15 cellular contexts compared by ENCODE assay signal in genomic region chr16:50216231-50216630, GRCh38. TPM values are rescaled to one million over a fixed set of nuclear protein-coding genes. Genes with fewer than 3 reads are reported as not detected.
DNase-seq lines count a peak whose midpoint lies in the region; ATAC-seq and TF ChIP-seq lines count a peak whose summit lies in the region.
"Had no signal": no experiment of that assay in that cellular context is flagged by ENCODE, and none has a peak within 500 bp of the region (broad histone marks: within the 10 kb centered on the region; RNA-seq: fewer than 3 reads in every experiment).

No MANE protein-coding gene starts in this region.

- H3K9me3 ChIP-seq in thyroid gland, result no peaks in the 10 kb centered on the region
- H3K9me3 ChIP-seq: BLaER1, Caco-2 had no signal

- intact Hi-C loops in activated CD8-positive, alpha-beta T cell treated with anti-CD3 and anti-CD28 coated beads for 36 hours (cut with micrococcal nuclease), result loop anchor here (10.0 kb wide), 4 partner anchors 69 to 191 kb away; partner anchors contain the start of gene CNEP1R1
- intact Hi-C loops in thyroid gland (cut with DNase I), result loop anchor here (10.0 kb wide), 2 partner anchors 61 to 139 kb away; partner anchors contain the start of gene TENT4B

- CTCF ChIA-PET in activated CD8-positive, alpha-beta T cell treated with anti-CD3 and anti-CD28 coated beads, Interleukin-2, amount 10 ng/mL, durations not matched to agents 7 days and 5 days (lab: Charles Lee), result interaction anchor here (1.2 to 4.1 kb wide), 6 partner anchors 57 to 590 kb away, joined by 4 to 24 read pairs (median 8); partner anchors contain the start of gene CNEP1R1
- CTCF ChIA-PET in activated CD8-positive, alpha-beta T cell treated with anti-CD3 and anti-CD28 coated beads for 36 hours (lab: Charles Lee), result interaction anchor here (1.1 to 2.0 kb wide), 3 partner anchors 59 to 141 kb away, joined by 3 to 5 read pairs (median 3); no protein-coding TSS in a partner anchor

- H3K4me3 Mint-ChIP-seq in T-helper 1 cell treated with Interleukin-12 subunit alpha and Interleukin-12 subunit beta and Interleukin-4 antibody, amounts not matched to agents 30 μg/mL and 1 μg/mL, for 36 hours, result peak overlapping the region; percentile 58
- peak overlapping the region; percentile 61 for H3K4me3 Mint-ChIP-seq in activated CD8-positive, alpha-beta T cell treated with anti-CD3 and anti-CD28 coated beads, Interleukin-2, amount 10 ng/mL, durations not matched to agents 7 days and 5 days
- no peak overlapping the region for H3K4me3 Mint-ChIP-seq in activated CD8-positive, alpha-beta T cell treated with anti-CD3 and anti-CD28 coated beads for 36 hours
- no peak overlapping the region for H3K4me3 Mint-ChIP-seq in activated T-helper 17 cell treated with anti-CD3 and anti-CD28 coated beads, Interleukin-2, amount 50 U/mL, for 72 hours
- H3K4me3 Mint-ChIP-seq: CD8-positive, alpha-beta memory T cell; GM23338 had no signal

- ATAC-seq in activated CD8-positive, alpha-beta T cell treated with anti-CD3 and anti-CD28 coated beads, Interleukin-2, amount 10 ng/mL, durations not matched to agents 7 days and 5 days, result no peak
- ATAC-seq in activated CD8-positive, alpha-beta T cell treated with anti-CD3 and anti-CD28 coated beads for 36 hours, result no peak
- no peak for ATAC-seq in activated T-helper 17 cell treated with anti-CD3 and anti-CD28 coated beads, Interleukin-2, amount 50 U/mL, for 72 hours (replicated peaks)
- ATAC-seq: GM23338 had no signal

- 38 to 39% methylated on average over 6 of the region's 6 CpGs for WGBS in thyroid gland, 2 donors

- POLR2A ChIA-PET in activated CD8-positive, alpha-beta T cell treated with anti-CD3 and anti-CD28 coated beads, Interleukin-2, amount 10 ng/mL, durations not matched to agents 7 days and 5 days (lab: Charles Lee), result interaction anchor here (1.1 kb wide), 1 partner anchor 58 kb away, joined by 3 read pairs; no protein-coding TSS in a partner anchor
- POLR2A ChIA-PET in activated CD8-positive, alpha-beta T cell treated with anti-CD3 and anti-CD28 coated beads for 36 hours (lab: Charles Lee), result interaction anchor here (0.6 to 1.1 kb wide), 3 partner anchors 62 to 112 kb away, joined by 3 to 4 read pairs (median 3); no protein-coding TSS in a partner anchor

- H3K27ac ChIP-seq in thyroid gland, result no peak overlapping the region
- H3K27ac ChIP-seq: 22Rv1, BLaER1 had no signal

- peaks cover 15% of the 10 kb centered on the region for H3K36me3 Mint-ChIP-seq in T-helper 1 cell treated with Interleukin-12 subunit alpha and Interleukin-12 subunit beta and Interleukin-4 antibody, amounts not matched to agents 30 μg/mL and 1 μg/mL, for 36 hours (ENCODE audit: low read depth)
- H3K36me3 Mint-ChIP-seq in activated CD8-positive, alpha-beta T cell treated with anti-CD3 and anti-CD28 coated beads, Interleukin-2, amount 10 ng/mL, durations not matched to agents 7 days and 5 days (ENCODE audit: low read depth), result peaks cover 44% of the 10 kb centered on the region
- H3K36me3 Mint-ChIP-seq in activated CD8-positive, alpha-beta T cell treated with anti-CD3 and anti-CD28 coated beads for 36 hours (ENCODE audit: low read depth), result peaks cover 21% of the 10 kb centered on the region
- H3K36me3 Mint-ChIP-seq in activated T-helper 17 cell treated with anti-CD3 and anti-CD28 coated beads, Interleukin-2, amount 50 U/mL, for 72 hours (ENCODE audit: low read depth), result peaks cover 96% of the 10 kb centered on the region

- peaks cover 0 to 6% of the 10 kb centered on the region in 2 donors for H3K4me1 ChIP-seq in thyroid gland
- H3K4me1 ChIP-seq: BLaER1, Caco-2 had no signal

- TF ChIP-seq POLR2A in thyroid gland (IDR thresholded peaks at IDR 0.05), result no peak

- DNase-seq in T-helper 1 cell (no peak), thyroid gland (peak; percentile 74 to 75), NCI-H2196 treated with DMSO at 0.1 percent for 48 hours (lab: John Stamatoyannopoulos, UW; ENCODE audit: unreplicated experiment) (no peak)
- no peak for DNase-seq in activated CD8-positive, alpha-beta T cell treated with anti-CD3 and anti-CD28 coated beads, Interleukin-2, amount 10 ng/mL, durations not matched to agents 7 days and 5 days
- DNase-seq in activated CD8-positive, alpha-beta T cell treated with anti-CD3 and anti-CD28 coated beads for 36 hours, result no peak
- DNase-seq: Caco-2; CD8-positive, alpha-beta memory T cell; DND-41; GDM1; H7 had no signal

- peaks cover 30% of the 10 kb centered on the region for H3K4me1 Mint-ChIP-seq in T-helper 1 cell treated with Interleukin-12 subunit alpha and Interleukin-12 subunit beta and Interleukin-4 antibody, amounts not matched to agents 30 μg/mL and 1 μg/mL, for 36 hours (ENCODE audit: low read depth)
- H3K4me1 Mint-ChIP-seq in activated CD8-positive, alpha-beta T cell treated with anti-CD3 and anti-CD28 coated beads, Interleukin-2, amount 10 ng/mL, durations not matched to agents 7 days and 5 days (ENCODE audit: low read depth), result peaks cover 37% of the 10 kb centered on the region
- peaks cover 14% of the 10 kb centered on the region for H3K4me1 Mint-ChIP-seq in activated CD8-positive, alpha-beta T cell treated with anti-CD3 and anti-CD28 coated beads for 36 hours (ENCODE audit: low read depth)
- peaks cover 4% of the 10 kb centered on the region for H3K4me1 Mint-ChIP-seq in activated T-helper 17 cell treated with anti-CD3 and anti-CD28 coated beads, Interleukin-2, amount 50 U/mL, for 72 hours
- H3K4me1 Mint-ChIP-seq: GM23338 had no signal

- H3K4me3 ChIP-seq in thyroid gland (replicated peaks in 1 of 3), result no peak overlapping the region
- H3K4me3 ChIP-seq: BLaER1, GM23338 had no signal

- H3K36me3 ChIP-seq in thyroid gland, result peaks cover 7 to 8% of the 10 kb centered on the region in 2 donors

- H3K27me3 Mint-ChIP-seq in T-helper 1 cell treated with Interleukin-12 subunit alpha and Interleukin-12 subunit beta and Interleukin-4 antibody, amounts not matched to agents 30 μg/mL and 1 μg/mL, for 36 hours (ENCODE audit: low read depth), result no peaks in the 10 kb centered on the region
- H3K27me3 Mint-ChIP-seq in activated CD8-positive, alpha-beta T cell treated with anti-CD3 and anti-CD28 coated beads, Interleukin-2, amount 10 ng/mL, durations not matched to agents 7 days and 5 days (ENCODE audit: low read depth), result no peaks in the 10 kb centered on the region
- no peaks in the 10 kb centered on the region for H3K27me3 Mint-ChIP-seq in activated CD8-positive, alpha-beta T cell treated with anti-CD3 and anti-CD28 coated beads for 36 hours
- no peaks in the 10 kb centered on the region for H3K27me3 Mint-ChIP-seq in activated T-helper 17 cell treated with anti-CD3 and anti-CD28 coated beads, Interleukin-2, amount 50 U/mL, for 72 hours

- peak overlapping the region; percentile 79 for H3K27ac Mint-ChIP-seq in T-helper 1 cell treated with Interleukin-12 subunit alpha and Interleukin-12 subunit beta and Interleukin-4 antibody, amounts not matched to agents 30 μg/mL and 1 μg/mL, for 36 hours
- H3K27ac Mint-ChIP-seq in activated CD8-positive, alpha-beta T cell treated with anti-CD3 and anti-CD28 coated beads, Interleukin-2, amount 10 ng/mL, durations not matched to agents 7 days and 5 days, result peak overlapping the region; percentile 80
- H3K27ac Mint-ChIP-seq in activated CD8-positive, alpha-beta T cell treated with anti-CD3 and anti-CD28 coated beads for 36 hours, result no peak overlapping the region
- H3K27ac Mint-ChIP-seq in activated T-helper 17 cell treated with anti-CD3 and anti-CD28 coated beads, Interleukin-2, amount 50 U/mL, for 72 hours, result peak overlapping the region; percentile 51
- H3K27ac Mint-ChIP-seq: GM23338 had no signal

- TF ChIP-seq CTCF in activated CD8-positive, alpha-beta T cell treated with anti-CD3 and anti-CD28 coated beads for 36 hours (IDR thresholded peaks at IDR 0.05), result no peak
- TF ChIP-seq CTCF in thyroid gland (IDR thresholded peaks at IDR 0.05), result no peak

- H3K9me3 Mint-ChIP-seq in T-helper 1 cell treated with Interleukin-12 subunit alpha and Interleukin-12 subunit beta and Interleukin-4 antibody, amounts not matched to agents 30 μg/mL and 1 μg/mL, for 36 hours, result no peaks in the 10 kb centered on the region
- H3K9me3 Mint-ChIP-seq in activated CD8-positive, alpha-beta T cell treated with anti-CD3 and anti-CD28 coated beads, Interleukin-2, amount 10 ng/mL, durations not matched to agents 7 days and 5 days (ENCODE audit: insufficient read depth), result no peaks in the 10 kb centered on the region
- H3K9me3 Mint-ChIP-seq in activated CD8-positive, alpha-beta T cell treated with anti-CD3 and anti-CD28 coated beads for 36 hours, result no peaks in the 10 kb centered on the region
- H3K9me3 Mint-ChIP-seq in activated T-helper 17 cell treated with anti-CD3 and anti-CD28 coated beads, Interleukin-2, amount 50 U/mL, for 72 hours, result no peaks in the 10 kb centered on the region
- H3K9me3 Mint-ChIP-seq: CD8-positive, alpha-beta memory T cell; GM23338 had no signal

- H3K27me3 ChIP-seq in thyroid gland, result no peaks in the 10 kb centered on the region
- H3K27me3 ChIP-seq: BLaER1 had no signal

RNA-seq across cellular contexts. Expression of gene ADCY7, which starts 50.1 kb away (rescaled TPM):
- 100 to 1,000 TPM; 214 to 225 TPM for total RNA-seq in activated CD8-positive, alpha-beta T cell treated with anti-CD3 and anti-CD28 coated beads, Interleukin-2, amount 10 ng/mL, durations not matched to agents 7 days and 5 days
- 10 to 100 TPM; 89.9 to 92.1 TPM for total RNA-seq in activated CD8-positive, alpha-beta T cell treated with anti-CD3 and anti-CD28 coated beads for 36 hours
- total RNA-seq in activated T-helper 17 cell treated with anti-CD3 and anti-CD28 coated beads, Interleukin-2, amount 50 U/mL, for 72 hours, result 100 to 1,000 TPM; 156 to 173 TPM
- 1 to 10 TPM; 4.2 to 8.2 (median 7.1) TPM for total RNA-seq in thyroid gland

Comparison
In these comparisons a context has a peak if more than half of its experiments do, and no peak if none do; other contexts are left out.
1. H3K4me3 Mint-ChIP-seq: peak in T-helper 1 cell treated with Interleukin-12 subunit alpha and Interleukin-12 subunit beta and Interleukin-4 antibody, amounts not matched to agents 30 μg/mL and 1 μg/mL, for 36 hours (single experiment) and activated CD8-positive, alpha-beta T cell treated with anti-CD3 and anti-CD28 coated beads, Interleukin-2, amount 10 ng/mL, durations not matched to agents 7 days and 5 days (single experiment); none in activated CD8-positive, alpha-beta T cell treated with anti-CD3 and anti-CD28 coated beads for 36 hours (single experiment) and activated T-helper 17 cell treated with anti-CD3 and anti-CD28 coated beads, Interleukin-2, amount 50 U/mL, for 72 hours (single experiment).
2. DNase-seq: peak in thyroid gland (2 of 2); none in T-helper 1 cell (0 of 5), activated CD8-positive, alpha-beta T cell treated with anti-CD3 and anti-CD28 coated beads, Interleukin-2, amount 10 ng/mL, durations not matched to agents 7 days and 5 days (single experiment), activated CD8-positive, alpha-beta T cell treated with anti-CD3 and anti-CD28 coated beads for 36 hours (single experiment) and NCI-H2196 treated with DMSO at 0.1 percent for 48 hours (single experiment).
3. RNA of gene ADCY7, which starts 50.1 kb away (total RNA-seq): 214 to 225 TPM in activated CD8-positive, alpha-beta T cell treated with anti-CD3 and anti-CD28 coated beads, Interleukin-2, amount 10 ng/mL, durations not matched to agents 7 days and 5 days, 156 to 173 TPM in activated T-helper 17 cell treated with anti-CD3 and anti-CD28 coated beads, Interleukin-2, amount 50 U/mL, for 72 hours and 89.9 to 92.1 TPM in activated CD8-positive, alpha-beta T cell treated with anti-CD3 and anti-CD28 coated beads for 36 hours; 4.2 to 8.2 TPM in thyroid gland; every median in the first group is over 4 times any median in the second.